9 cellular contexts compared by ENCODE assay signal in the genomic region with DNA sequence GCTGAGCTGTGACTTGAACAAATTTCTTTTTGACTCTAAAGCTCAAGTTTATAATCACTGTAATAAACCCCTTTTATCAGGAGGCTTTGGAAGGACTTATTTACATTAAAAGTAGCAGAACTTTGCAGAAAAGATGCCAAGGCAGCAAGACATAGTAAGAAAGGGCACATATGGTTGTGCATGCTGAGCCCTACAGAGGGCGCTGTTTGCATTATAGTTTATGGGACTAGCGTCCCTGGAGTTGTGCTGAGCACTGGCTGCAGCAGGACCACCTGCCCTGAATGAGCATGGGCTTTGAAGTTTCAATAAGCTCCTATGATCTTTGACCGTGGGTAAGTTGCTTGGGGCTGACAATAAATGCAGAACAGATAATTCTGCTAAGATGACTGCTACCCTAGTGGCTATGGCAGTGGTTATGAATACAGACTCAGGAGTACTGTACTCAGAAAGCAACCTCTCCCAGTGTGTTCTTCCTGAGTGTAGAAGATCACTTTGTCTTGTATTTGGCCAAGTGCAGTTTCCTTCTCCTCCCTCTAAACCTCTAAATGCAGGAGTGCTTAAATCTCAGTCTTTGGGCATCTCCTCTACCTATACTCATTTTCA. TPM values are rescaled to one million over a fixed set of nuclear protein-coding genes. Genes with fewer than 3 reads are reported as not detected.
A peak's percentile ranks its signal among the peaks of the same experiment; 100 is the strongest.
DNase-seq lines count a peak whose midpoint lies in the region; ATAC-seq and TF ChIP-seq lines count a peak whose summit lies in the region.
"Had no signal": no experiment of that assay in that cellular context is flagged by ENCODE, and none has a peak within 500 bp of the region (broad histone marks: within the 10 kb centered on the region; RNA-seq: fewer than 3 reads in every experiment).

No MANE protein-coding gene starts in this region.

- no peak overlapping the region for H3K27ac ChIP-seq in WERI-Rb-1

- TF ChIP-seq CTCF in WERI-Rb-1 (IDR thresholded peaks at IDR 0.05; ENCODE audit: low read depth, low read length): peak; percentile 78

- H3K36me3 ChIP-seq in WERI-Rb-1: no peaks in the 10 kb centered on the region

- H3K9me3 ChIP-seq in WERI-Rb-1 (ENCODE audit: severe bottlenecking): no peaks in the 10 kb centered on the region

- no peak overlapping the region for H3K4me3 ChIP-seq in WERI-Rb-1 (ENCODE audit: low read depth, low read length)
- H3K4me3 ChIP-seq: lung had no signal

- DNase-seq in NCI-H1436 (lab: John Stamatoyannopoulos, UW) (peak; percentile 12), NCI-H1436 treated with DMSO at 0.1 percent for 48 hours (lab: John Stamatoyannopoulos, UW) (no peak), WERI-Rb-1 (peak; percentile 67), iris pigment epithelial cell (ENCODE audit: low read depth) (peak; percentile 4), COLO829 (ENCODE audit: low spot score) (no peak), ureter (ENCODE audit: low spot score) (no peak)

- H3K27me3 ChIP-seq in WERI-Rb-1 (ENCODE audit: insufficient read depth, low read depth, severe bottlenecking): no peaks in the 10 kb centered on the region

- ATAC-seq in HG03060 (IDR thresholded peaks at IDR 0.05; ENCODE audit: low read depth, unreplicated experiment): peak; percentile 47
- ATAC-seq in HG03571 (IDR thresholded peaks at IDR 0.05; ENCODE audit: unreplicated experiment): no peak

RNA-seq across cellular contexts. Expression of gene USP1, which starts 45.4 kb away (rescaled TPM):
- 23.8 TPM for total RNA-seq in ureter

Comparison
In these comparisons a context has a peak if more than half of its experiments do, and no peak if none do; other contexts are left out.
1. DNase-seq: peak in NCI-H1436 (single experiment), WERI-Rb-1 (single experiment) and iris pigment epithelial cell (single experiment); none in NCI-H1436 treated with DMSO at 0.1 percent for 48 hours (single experiment), COLO829 (single experiment) and ureter (single experiment).